Comparison of ENCODE assay signal across 8 cellular contexts in genomic region chr3:35045106-35045505, GRCh38.
"Had no signal": no experiment of that assay in that cellular context is flagged by ENCODE, and none has a peak within 500 bp of the region (broad histone marks: within the 10 kb centered on the region; RNA-seq: fewer than 3 reads in every experiment).

No MANE protein-coding gene starts in this region.

- H2AFZ ChIP-seq: GM23248, GM23338 had no signal

- H3K4me2 ChIP-seq: GM23338 had no signal

- H3K27ac ChIP-seq: GM23248 had no signal

- H3K4me1 ChIP-seq: HAP-1 had no signal

- DNase-seq: GM23248, GOT3, H7, H9, HCEC 1CT, HFFc6 had no signal

- H3K36me3 ChIP-seq: HAP-1 had no signal

- H3K9ac ChIP-seq: GM23248 had no signal

- H3K4me3 ChIP-seq: GM23248, GM23338, HAP-1 had no signal

- H3K9me3 ChIP-seq: HAP-1 had no signal
